24 cellular contexts compared by ENCODE assay signal in the genomic region with DNA sequence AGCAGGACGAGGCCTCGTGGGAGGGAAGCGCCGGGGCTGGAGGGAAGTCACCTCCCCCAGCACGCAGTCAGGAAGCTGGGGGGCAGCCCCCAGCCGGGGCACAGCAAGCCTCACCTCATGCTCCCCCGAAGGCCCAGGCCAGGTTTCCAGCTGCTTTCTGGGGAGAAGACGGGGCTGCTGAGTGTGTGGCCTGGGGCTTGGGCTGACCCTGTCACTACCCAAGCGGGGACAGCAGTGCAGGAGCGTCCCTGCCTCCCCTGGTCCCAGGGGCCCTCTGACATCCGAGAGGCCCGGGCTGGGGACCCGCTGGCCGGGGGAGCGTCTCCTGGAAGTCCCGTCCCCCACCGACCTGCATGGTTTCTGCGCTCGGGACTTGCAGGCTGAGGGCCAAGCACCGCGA. TPM values are rescaled to one million over a fixed set of nuclear protein-coding genes. Genes with fewer than 3 reads are reported as not detected.
"Had no signal": no experiment of that assay in that cellular context is flagged by ENCODE, and none has a peak within 500 bp of the region (broad histone marks: within the 10 kb centered on the region; RNA-seq: fewer than 3 reads in every experiment).

No MANE protein-coding gene starts in this region.

- H3K9me3 ChIP-seq: SJSA1 had no signal

- H3K27ac ChIP-seq: SJSA1 had no signal

- H3K4me3 ChIP-seq: K562, SJSA1 had no signal

- ATAC-seq: K562 had no signal

- H3K27ac Mint-ChIP-seq: activated B cell treated with CpG ODN at 0.5 μM for 24 hours; activated CD4-positive, alpha-beta memory T cell treated with anti-CD3 and anti-CD28 coated beads for 36 hours; activated CD4-positive, alpha-beta T cell treated with anti-CD3 and anti-CD28 coated beads, Interleukin-2, amount 10 ng/mL, durations not matched to agents 24 days and 14 days; activated naive CD4-positive, alpha-beta T cell treated with anti-CD3 and anti-CD28 coated beads, Interleukin-2, amount 10 ng/mL, durations not matched to agents 7 days and 5 days; activated naive CD8-positive, alpha-beta T cell treated with anti-CD3 and anti-CD28 coated beads for 36 hours; activated T-helper 2 cell treated with anti-CD3 and anti-CD28 coated beads, Interferon-gamma antibody, Interleukin-2, Interleukin-4, amounts not matched to agents 10 μg/mL and 5 μg/mL and 100 μg/mL, durations not matched to agents 14 hours and 24 hours and 36 hours had no signal

- H3K4me1 Mint-ChIP-seq: activated B cell treated with CpG ODN at 0.5 μM for 24 hours; activated CD4-positive, alpha-beta T cell treated with anti-CD3 and anti-CD28 coated beads, Interleukin-2, amount 10 ng/mL, durations not matched to agents 24 days and 14 days; activated naive CD4-positive, alpha-beta T cell treated with anti-CD3 and anti-CD28 coated beads, Interleukin-2, amount 10 ng/mL, durations not matched to agents 7 days and 5 days; activated naive CD8-positive, alpha-beta T cell treated with anti-CD3 and anti-CD28 coated beads for 36 hours had no signal

- DNase-seq: activated B cell treated with CpG ODN at 0.5 μM for 24 hours; activated CD4-positive, alpha-beta memory T cell treated with anti-CD3 and anti-CD28 coated beads for 36 hours; activated CD4-positive, alpha-beta T cell treated with anti-CD3 and anti-CD28 coated beads for 1 hour; activated CD4-positive, alpha-beta T cell treated with anti-CD3 and anti-CD28 coated beads, Interleukin-2, amount 10 ng/mL, durations not matched to agents 24 days and 14 days; activated CD8-positive, alpha-beta memory T cell treated with anti-CD3 and anti-CD28 coated beads for 24 hours; activated gamma-delta T cell treated with Interleukin-2 at 50 U/mL for 16 hours; activated naive CD4-positive, alpha-beta T cell treated with anti-CD3 and anti-CD28 coated beads, Interleukin-2, amount 10 ng/mL, durations not matched to agents 7 days and 5 days; activated naive CD8-positive, alpha-beta T cell treated with anti-CD3 and anti-CD28 coated beads for 36 hours; activated T-cell treated with anti-CD3 and anti-CD28 coated beads, Interleukin-2, amount 50 U/mL, for 48 hours; central memory CD4-positive, alpha-beta T cell; Karpas-422; MM.1S; NCI-H1105; NCI-H1436 treated with DMSO at 0.1 percent for 48 hours; NCI-H187; NCI-H2081; NCI-H446; NCI-H524; SHP77; T-helper 2 cell; T1000 had no signal

- H3K27me3 Mint-ChIP-seq: activated B cell treated with CpG ODN at 0.5 μM for 24 hours; activated CD4-positive, alpha-beta memory T cell treated with anti-CD3 and anti-CD28 coated beads for 36 hours; activated CD4-positive, alpha-beta T cell treated with anti-CD3 and anti-CD28 coated beads, Interleukin-2, amount 10 ng/mL, durations not matched to agents 24 days and 14 days; activated naive CD4-positive, alpha-beta T cell treated with anti-CD3 and anti-CD28 coated beads, Interleukin-2, amount 10 ng/mL, durations not matched to agents 7 days and 5 days; activated naive CD8-positive, alpha-beta T cell treated with anti-CD3 and anti-CD28 coated beads for 36 hours had no signal

- H3K36me3 Mint-ChIP-seq: activated CD4-positive, alpha-beta memory T cell treated with anti-CD3 and anti-CD28 coated beads for 36 hours; activated naive CD4-positive, alpha-beta T cell treated with anti-CD3 and anti-CD28 coated beads, Interleukin-2, amount 10 ng/mL, durations not matched to agents 7 days and 5 days; activated naive CD8-positive, alpha-beta T cell treated with anti-CD3 and anti-CD28 coated beads for 36 hours had no signal

- H3K4me1 ChIP-seq: SJSA1 had no signal

- H3K27me3 ChIP-seq: SJSA1 had no signal

- H3K4me3 Mint-ChIP-seq: activated B cell treated with CpG ODN at 0.5 μM for 24 hours; activated CD4-positive, alpha-beta memory T cell treated with anti-CD3 and anti-CD28 coated beads for 36 hours; activated CD4-positive, alpha-beta T cell treated with anti-CD3 and anti-CD28 coated beads, Interleukin-2, amount 10 ng/mL, durations not matched to agents 24 days and 14 days; activated naive CD4-positive, alpha-beta T cell treated with anti-CD3 and anti-CD28 coated beads, Interleukin-2, amount 10 ng/mL, durations not matched to agents 7 days and 5 days; activated naive CD8-positive, alpha-beta T cell treated with anti-CD3 and anti-CD28 coated beads for 36 hours had no signal

- H3K9me3 Mint-ChIP-seq: activated CD4-positive, alpha-beta memory T cell treated with anti-CD3 and anti-CD28 coated beads for 36 hours; activated CD4-positive, alpha-beta T cell treated with anti-CD3 and anti-CD28 coated beads, Interleukin-2, amount 10 ng/mL, durations not matched to agents 24 days and 14 days; activated naive CD4-positive, alpha-beta T cell treated with anti-CD3 and anti-CD28 coated beads, Interleukin-2, amount 10 ng/mL, durations not matched to agents 7 days and 5 days; activated naive CD8-positive, alpha-beta T cell treated with anti-CD3 and anti-CD28 coated beads for 36 hours; activated T-helper 2 cell treated with anti-CD3 and anti-CD28 coated beads, Interferon-gamma antibody, Interleukin-2, Interleukin-4, amounts not matched to agents 10 μg/mL and 5 μg/mL and 100 μg/mL, durations not matched to agents 14 hours and 24 hours and 36 hours had no signal

- H3K36me3 ChIP-seq: SJSA1 had no signal

RNA-seq across cellular contexts. Expression of a gene that starts 19.7 kb away (rescaled TPM):
- total RNA-seq: activated B cell treated with CpG ODN at 0.5 μM for 24 hours; activated CD4-positive, alpha-beta memory T cell treated with anti-CD3 and anti-CD28 coated beads for 36 hours; activated CD4-positive, alpha-beta T cell treated with anti-CD3 and anti-CD28 coated beads, Interleukin-2, amount 10 ng/mL, durations not matched to agents 24 days and 14 days; activated naive CD8-positive, alpha-beta T cell treated with anti-CD3 and anti-CD28 coated beads for 36 hours; activated T-helper 2 cell treated with anti-CD3 and anti-CD28 coated beads, Interferon-gamma antibody, Interleukin-2, Interleukin-4, amounts not matched to agents 10 μg/mL and 5 μg/mL and 100 μg/mL, durations not matched to agents 14 hours and 24 hours and 36 hours; K562; SJSA1 had no signal
